ENCODE assay signal across 8 cellular contexts in genomic region chr12:124566181-124567034, GRCh38. TPM values are rescaled to one million over a fixed set of nuclear protein-coding genes. Genes with fewer than 3 reads are reported as not detected.
DNase-seq lines count a peak whose midpoint lies in the region; ATAC-seq and TF ChIP-seq lines count a peak whose summit lies in the region.

No MANE protein-coding gene starts in this region.

- peak overlapping the region; percentile 85 for H3K4me2 ChIP-seq in mesendoderm (ENCODE audit: low read length)

- peak; percentile 9 for TF ChIP-seq POLR2A in GM18951 (IDR thresholded peaks at IDR 0.05; ENCODE audit: extremely low read depth, insufficient read depth, insufficient read length)

- peak overlapping the region; percentile 87 for H3K4me3 ChIP-seq in endodermal cell (ENCODE audit: low read length)
- H3K4me3 ChIP-seq in mesendoderm (ENCODE audit: low read length), result peak overlapping the region; percentile 90

- in situ Hi-C loops in GM18951 (cut with MboI; ENCODE audit: low sequenced_read_pairs, unreplicated experiment), result loop anchor here (25.0 kb wide), 1 partner anchor 196 kb away; no protein-coding TSS in a partner anchor

- peak overlapping the region; percentile 23 for H2BK15ac ChIP-seq in mesendoderm (replicated peaks; ENCODE audit: low read depth)

- H3K4me1 ChIP-seq in endodermal cell (ENCODE audit: control insufficient read depth, insufficient read depth, low read length) (peaks cover 4% of the 10 kb centered on the region), mesendoderm (ENCODE audit: control insufficient read depth, low read depth, low read length) (peaks cover 9% of the 10 kb centered on the region)

- H3K18ac ChIP-seq in mesendoderm (ENCODE audit: low read length), result peak overlapping the region; percentile 91

- no peaks in the 10 kb centered on the region for H3K27me3 ChIP-seq in endodermal cell (ENCODE audit: control insufficient read depth, insufficient read depth, low read length, poor library complexity, severe bottlenecking)
- no peaks in the 10 kb centered on the region for H3K27me3 ChIP-seq in mesendoderm (ENCODE audit: insufficient read depth, low read length, poor library complexity)

- H3K36me3 Mint-ChIP-seq in activated CD8-positive, alpha-beta memory T cell treated with anti-CD3 and anti-CD28 coated beads, Interleukin-2, amount 10 ng/mL, durations not matched to agents 7 days and 5 days, result no peaks in the 10 kb centered on the region
- no peaks in the 10 kb centered on the region for H3K36me3 Mint-ChIP-seq in endodermal cell (ENCODE audit: low read depth)

- H3K23ac ChIP-seq in mesendoderm (ENCODE audit: low read length), result peak overlapping the region; percentile 89

- TF ChIP-seq CTCF in endodermal cell (conservative IDR thresholded peaks at IDR 0.05), result peak; percentile 45

- CTCF ChIA-PET in activated CD8-positive, alpha-beta memory T cell treated with anti-CD3 and anti-CD28 coated beads, Interleukin-2, amount 10 ng/mL, durations not matched to agents 7 days and 5 days (lab: Charles Lee), result interaction anchor here (0.9 to 1.5 kb wide), 4 partner anchors 36 to 340 kb away, joined by 3 to 6 read pairs (median 3); no protein-coding TSS in a partner anchor

- no peaks in the 10 kb centered on the region for H3K9me3 Mint-ChIP-seq in activated CD8-positive, alpha-beta memory T cell treated with anti-CD3 and anti-CD28 coated beads, Interleukin-2, amount 10 ng/mL, durations not matched to agents 7 days and 5 days (ENCODE audit: low read depth)
- H3K9me3 Mint-ChIP-seq in endodermal cell, result no peaks in the 10 kb centered on the region

- peak overlapping the region; percentile 92 for H3K4ac ChIP-seq in mesendoderm (ENCODE audit: low read depth, low read length)

- no peak overlapping the region for H4K8ac ChIP-seq in mesendoderm (ENCODE audit: low read depth, low read length)

- H3K79me1 ChIP-seq in mesendoderm (ENCODE audit: low read length), result peaks cover 5% of the 10 kb centered on the region

- H4K5ac ChIP-seq in mesendoderm (ENCODE audit: low read length), result no peak overlapping the region

- H2BK5ac ChIP-seq in mesendoderm (ENCODE audit: low read length), result peak overlapping the region; percentile 87

- no peaks in the 10 kb centered on the region for H3K36me3 ChIP-seq in endodermal cell (ENCODE audit: control insufficient read depth, insufficient read depth, low read length)
- no peaks in the 10 kb centered on the region for H3K36me3 ChIP-seq in mesendoderm (ENCODE audit: control insufficient read depth, insufficient read depth, low read length)

- peak overlapping the region; percentile 98 for H3K56ac ChIP-seq in mesendoderm (ENCODE audit: low read length)

- H3K27me3 Mint-ChIP-seq in activated CD8-positive, alpha-beta memory T cell treated with anti-CD3 and anti-CD28 coated beads, Interleukin-2, amount 10 ng/mL, durations not matched to agents 7 days and 5 days, result peaks cover 6% of the 10 kb centered on the region
- no peaks in the 10 kb centered on the region for H3K27me3 Mint-ChIP-seq in endodermal cell (ENCODE audit: insufficient read depth)

- H3K4me3 Mint-ChIP-seq in activated CD8-positive, alpha-beta memory T cell treated with anti-CD3 and anti-CD28 coated beads, Interleukin-2, amount 10 ng/mL, durations not matched to agents 7 days and 5 days, result peak overlapping the region; percentile 92
- peak overlapping the region; percentile 75 for H3K4me3 Mint-ChIP-seq in endodermal cell

- WGBS in endodermal cell (ENCODE audit: insufficient coverage in 1 of 2, insufficient read length in 1 of 2), 2 experiments, result 0% methylated on average over 24 to 59 of the region's 59 CpGs
- no CpG with 5 or more reads among the region's 59 CpGs for WGBS in mesendoderm (ENCODE audit: extremely low coverage, insufficient coverage, low lambda C conversion rate)

- H3K9me3 ChIP-seq in endodermal cell (ENCODE audit: control insufficient read depth, low read length), result no peaks in the 10 kb centered on the region

- no peak overlapping the region for H2AK5ac ChIP-seq in mesendoderm (ENCODE audit: low read length)

- H3K27ac ChIP-seq in endodermal cell (ENCODE audit: low read depth, low read length) (peak overlapping the region; percentile 70), mesendoderm (ENCODE audit: low read depth, low read length) (peak overlapping the region; percentile 95)

- DNase-seq in AG20443 (ENCODE audit: low spot score) (peak; percentile 91), NCI-H82 (lab: John Stamatoyannopoulos, UW) (peak; percentile 90), endodermal cell (peak; percentile 97), mesendoderm (peak; percentile 94)
- peak; percentile 75 for DNase-seq in activated CD8-positive, alpha-beta memory T cell treated with anti-CD3 and anti-CD28 coated beads, Interleukin-2, amount 10 ng/mL, durations not matched to agents 7 days and 5 days
- DNase-seq in stimulated activated CD8-positive, alpha-beta memory T cell treated with anti-CD3 and anti-CD28 coated beads, Interleukin-12 subunit alpha, Interleukin-12 subunit beta, amount 100 ng/mL, for 4 hours (ENCODE audit: low read depth), result peak; percentile 50

- peak overlapping the region; percentile 84 for H3K27ac Mint-ChIP-seq in activated CD8-positive, alpha-beta memory T cell treated with anti-CD3 and anti-CD28 coated beads, Interleukin-2, amount 10 ng/mL, durations not matched to agents 7 days and 5 days
- H3K27ac Mint-ChIP-seq in endodermal cell, result peak overlapping the region; percentile 70

- ATAC-seq in HG03342 (IDR thresholded peaks at IDR 0.05; ENCODE audit: unreplicated experiment), result peak; percentile 35
- peak; percentile 72 for ATAC-seq in activated CD8-positive, alpha-beta memory T cell treated with anti-CD3 and anti-CD28 coated beads, Interleukin-2, amount 10 ng/mL, durations not matched to agents 7 days and 5 days

- peaks cover 8% of the 10 kb centered on the region for H3K4me1 Mint-ChIP-seq in activated CD8-positive, alpha-beta memory T cell treated with anti-CD3 and anti-CD28 coated beads, Interleukin-2, amount 10 ng/mL, durations not matched to agents 7 days and 5 days
- H3K4me1 Mint-ChIP-seq in endodermal cell, result peaks cover 21% of the 10 kb centered on the region

- H2BK120ac ChIP-seq in mesendoderm (ENCODE audit: low read depth, low read length), result peak overlapping the region; percentile 69

- H3K79me2 ChIP-seq in mesendoderm (ENCODE audit: control insufficient read depth, insufficient read depth, low read length), result peaks cover 50% of the 10 kb centered on the region

- H3K9ac ChIP-seq in endodermal cell (ENCODE audit: extremely low read depth, low read length, poor library complexity, severe bottlenecking) (peak overlapping the region; percentile 68), mesendoderm (ENCODE audit: low read length) (peak overlapping the region; percentile 94)

RNA-seq across cellular contexts. Expression of gene NCOR2, which starts 1.0 kb away (rescaled TPM):
- total RNA-seq in activated CD8-positive, alpha-beta memory T cell treated with anti-CD3 and anti-CD28 coated beads, Interleukin-2, amount 10 ng/mL, durations not matched to agents 7 days and 5 days, result 10 to 100 TPM; 84.6 to 99.4 TPM
- total RNA-seq in endodermal cell, result 100 to 1,000 TPM; 185 to 207 TPM
- 112 TPM for polyA plus RNA-seq in endodermal cell (2013, experiment 1 of 2)
- polyA plus RNA-seq in endodermal cell (2013, experiment 2 of 2), result 110 TPM
- 129 TPM for polyA plus RNA-seq in mesendoderm (2013, experiment 1 of 2)
- polyA plus RNA-seq in mesendoderm (2013, experiment 2 of 2), result 129 TPM

Comparison
In these comparisons a context has a peak if more than half of its experiments do, and no peak if none do; other contexts are left out.
1. Peak in every context shown above with its lines: DNase-seq, ATAC-seq, H3K4me3 ChIP-seq and H3K27ac ChIP-seq.